ENCODE assay signal across 1 cellular context in genomic region chr7:83219231-83219630, GRCh38. TPM values are rescaled to one million over a fixed set of nuclear protein-coding genes. Genes with fewer than 3 reads are reported as not detected.
"Had no signal": no experiment of that assay in that cellular context is flagged by ENCODE, and none has a peak within 500 bp of the region (broad histone marks: within the 10 kb centered on the region; RNA-seq: fewer than 3 reads in every experiment).

No MANE protein-coding gene starts in this region.

RNA-seq across cellular contexts. Expression of gene PCLO, which starts 56.5 kb away (rescaled TPM):
- polyA plus RNA-seq: IgD-negative memory B cell had no signal
